In genomic region chr6:2240961-2241360, GRCh38 we compare ENCODE assay signal across 26 cellular contexts.
"Had no signal": no experiment of that assay in that cellular context is flagged by ENCODE, and none has a peak within 500 bp of the region (broad histone marks: within the 10 kb centered on the region; RNA-seq: fewer than 3 reads in every experiment).

No MANE protein-coding gene starts in this region.

- H3K27ac ChIP-seq: left ventricle myocardium inferior, pancreas, prostate gland, tibial nerve, uterus had no signal

- DNase-seq: hypothalamus; islet precursor cell; left ventricle myocardium inferior; mesendoderm; naive B cell; natural killer cell; nucleus accumbens; pancreas; posterior cingulate gyrus; retina; right cardiac atrium; stimulated activated CD4-positive, alpha-beta T cell treated with anti-CD3 and anti-CD28 coated beads, Interleukin-1b, Interleukin-23, amount 100 ng/mL, for 48 hours; stimulated activated CD4-positive, alpha-beta T cell treated with anti-CD3 and anti-CD28 coated beads, Interleukin-2, amount 100 ng/mL, for 48 hours; stimulated activated CD4-positive, alpha-beta T cell treated with anti-CD3 and anti-CD28 coated beads, Interleukin-4, amount 100 ng/mL, for 4 hours; stimulated activated CD8-positive, alpha-beta memory T cell treated with anti-CD3 and anti-CD28 coated beads, Interleukin-4, amount 100 ng/mL, for 48 hours; stimulated activated naive CD4-positive, alpha-beta T cell treated with Interleukin-2 at 50 U/mL for 16 hours; stimulated activated naive CD8-positive, alpha-beta T cell treated with anti-CD3 and anti-CD28 coated beads, Interleukin-15, amount 100 ng/mL, for 72 hours; substantia nigra; uterus had no signal

- H3K36me3 ChIP-seq: left ventricle myocardium inferior, pancreas, prostate gland, tibial nerve, uterus had no signal

- FAIRE-seq: pancreas had no signal

- H3K27me3 ChIP-seq: pancreas, tibial nerve, uterus had no signal

- H3K27me3 Mint-ChIP-seq: naive B cell; stimulated activated memory B cell treated with anti-CD40 and anti-IgM and Interleukin-4, amounts not matched to agents 10 μg/mL and 1 μg/mL and 100 μg/mL, for 72 hours; stimulated activated naive CD8-positive, alpha-beta T cell treated with anti-CD3 and anti-CD28 coated beads, Interleukin-15, amount 100 ng/mL, for 72 hours had no signal

- H3K4me3 ChIP-seq: left ventricle myocardium inferior, lung, pancreas, prostate gland, smooth muscle cell, tibial nerve, uterus had no signal

- H3K4me2 ChIP-seq: smooth muscle cell had no signal

- H3K36me3 Mint-ChIP-seq: mesothelial cell of epicardium; naive B cell; natural killer cell; stimulated activated memory B cell treated with anti-CD40 and anti-IgM and Interleukin-4, amounts not matched to agents 10 μg/mL and 1 μg/mL and 100 μg/mL, for 72 hours; type B pancreatic cell had no signal

- H3K4me1 ChIP-seq: uterus had no signal

- H3K4me3 Mint-ChIP-seq: mesothelial cell of epicardium; natural killer cell; stimulated activated memory B cell treated with anti-CD40 and anti-IgM and Interleukin-4, amounts not matched to agents 10 μg/mL and 1 μg/mL and 100 μg/mL, for 72 hours; stimulated activated naive CD8-positive, alpha-beta T cell treated with anti-CD3 and anti-CD28 coated beads, Interleukin-15, amount 100 ng/mL, for 72 hours; type B pancreatic cell had no signal

- H3K27ac Mint-ChIP-seq: mesothelial cell of epicardium; natural killer cell; stimulated activated naive CD8-positive, alpha-beta T cell treated with anti-CD3 and anti-CD28 coated beads, Interleukin-15, amount 100 ng/mL, for 72 hours; type B pancreatic cell had no signal

- H3K9me3 ChIP-seq: left ventricle myocardium inferior, pancreas, prostate gland, tibial nerve, uterus had no signal

- H3K9me3 Mint-ChIP-seq: mesothelial cell of epicardium; naive B cell; natural killer cell; stimulated activated memory B cell treated with anti-CD40 and anti-IgM and Interleukin-4, amounts not matched to agents 10 μg/mL and 1 μg/mL and 100 μg/mL, for 72 hours; stimulated activated naive CD8-positive, alpha-beta T cell treated with anti-CD3 and anti-CD28 coated beads, Interleukin-15, amount 100 ng/mL, for 72 hours; type B pancreatic cell had no signal
